In genomic region chr11:65590240-65590738, GRCh38 we compare ENCODE assay signal across 13 cellular contexts. TPM values are rescaled to one million over a fixed set of nuclear protein-coding genes. Genes with fewer than 3 reads are reported as not detected.
DNase-seq lines count a peak whose midpoint lies in the region; ATAC-seq, FAIRE-seq and TF ChIP-seq lines count a peak whose summit lies in the region.
"Had no signal": no experiment of that assay in that cellular context is flagged by ENCODE, and none has a peak within 500 bp of the region (broad histone marks: within the 10 kb centered on the region; RNA-seq: fewer than 3 reads in every experiment).

No MANE protein-coding gene starts in this region.

- H3K36me3 Mint-ChIP-seq in activated CD4-positive, alpha-beta memory T cell treated with anti-CD3 and anti-CD28 coated beads, Interleukin-2, amount 10 ng/mL, durations not matched to agents 7 days and 5 days (ENCODE audit: low read depth): peaks cover 35% of the 10 kb centered on the region
- peaks cover 21% of the 10 kb centered on the region for H3K36me3 Mint-ChIP-seq in activated CD4-positive, alpha-beta memory T cell treated with anti-CD3 and anti-CD28 coated beads for 36 hours
- H3K36me3 Mint-ChIP-seq in stimulated activated naive B cell treated with anti-CD40 and anti-IgM and Interleukin-4, amounts not matched to agents 10 μg/mL and 1 μg/mL and 100 μg/mL, for 72 hours: peaks cover 48 to 70% of the 10 kb centered on the region in 2 donors
- peaks cover 4% of the 10 kb centered on the region; the same call in 1 of the 2 replicates for H3K36me3 Mint-ChIP-seq in HFFc6 (ENCODE audit: low read depth)

- POLR2A ChIA-PET in activated CD4-positive, alpha-beta memory T cell treated with anti-CD3 and anti-CD28 coated beads, Interleukin-2, amount 10 ng/mL, durations not matched to agents 7 days and 5 days (lab: Charles Lee): interaction anchor here (1.1 to 8.9 kb wide), 3 partner anchors 13 to 23 kb away, joined by 5 to 96 read pairs (median 65); partner anchors contain the start of genes EHBP1L1, FAM89B and ZNRD2
- POLR2A ChIA-PET in activated CD4-positive, alpha-beta memory T cell treated with anti-CD3 and anti-CD28 coated beads for 36 hours (lab: Charles Lee): interaction anchor here (5.9 kb wide), 1 partner anchor 14 kb away, joined by 68 read pairs; the partner anchor contains the start of gene EHBP1L1
- POLR2A ChIA-PET in H1 (lab: Charles Lee; ENCODE audit: partially characterized antibody): interaction anchor here (1.0 to 6.8 kb wide), 6 partner anchors 10 to 130 kb away, joined by 3 to 41 read pairs (median 16); partner anchors contain the start of genes EHBP1L1, FAM89B, MAP3K11 and PCNX3

- H4K91ac ChIP-seq in H1 (replicated peaks; ENCODE audit: insufficient read length, low read length): no peak overlapping the region

- H2BK5ac ChIP-seq in H1 (ENCODE audit: low read depth, low read length): no peak overlapping the region

- no peak for FAIRE-seq in H1 (lab: Jason Lieb, UNC)
- FAIRE-seq: TTC549 had no signal

- H2BK15ac ChIP-seq in H1 (ENCODE audit: low read length): peak overlapping the region; percentile 46; the same call in 1 of the 2 replicates

- H3K27ac ChIP-seq in H1 (ENCODE audit: low read depth, low read length): no peak overlapping the region
- H3K27ac ChIP-seq: colonic mucosa, foreskin keratinocyte had no signal

- TF ChIP-seq POLR2A in H1 (IDR thresholded peaks at IDR 0.05; ENCODE audit: control extremely low read depth in 1 of 2, low read depth in 2 of 2, low read length in 2 of 2): no peak

- no peak overlapping the region for H3K18ac ChIP-seq in H1 (ENCODE audit: extremely low read depth, low read length)

- H3K4me1 Mint-ChIP-seq in activated CD4-positive, alpha-beta memory T cell treated with anti-CD3 and anti-CD28 coated beads, Interleukin-2, amount 10 ng/mL, durations not matched to agents 7 days and 5 days: peaks cover 50% of the 10 kb centered on the region
- H3K4me1 Mint-ChIP-seq in activated CD4-positive, alpha-beta memory T cell treated with anti-CD3 and anti-CD28 coated beads for 36 hours (ENCODE audit: low read depth): peaks cover 35% of the 10 kb centered on the region
- peaks cover 43 to 74% of the 10 kb centered on the region in 2 donors for H3K4me1 Mint-ChIP-seq in stimulated activated naive B cell treated with anti-CD40 and anti-IgM and Interleukin-4, amounts not matched to agents 10 μg/mL and 1 μg/mL and 100 μg/mL, for 72 hours
- H3K4me1 Mint-ChIP-seq in HFFc6 (ENCODE audit: low read depth): peaks cover 29% of the 10 kb centered on the region

- no peak for TF ChIP-seq EP300 in H1 (IDR thresholded peaks at IDR 0.05; ENCODE audit: borderline replicate concordance in 1 of 2, low read depth in 2 of 2, low read length in 2 of 2)

- intact Hi-C loops in activated CD4-positive, alpha-beta memory T cell treated with anti-CD3 and anti-CD28 coated beads for 36 hours (cut with micrococcal nuclease): no loop called here

- H3K4me3 ChIP-seq in H1 (ENCODE audit: extremely low read depth in 1 of 4, insufficient read depth in 2 of 4, low read depth in 3 of 4, low read length in 4 of 4) (no peak overlapping the region), HAP-1 (no peak overlapping the region)
- H3K4me3 ChIP-seq: colonic mucosa had no signal

- H4K5ac ChIP-seq in H1 (ENCODE audit: insufficient read length, low read depth, low read length): no peak overlapping the region

- H3K36me3 ChIP-seq in H1 (ENCODE audit: control insufficient read depth in 2 of 4, insufficient read depth in 4 of 4, low read length in 3 of 4): no peaks in the 10 kb centered on the region
- no peaks in the 10 kb centered on the region; the same call in 1 of the 2 replicates for H3K36me3 ChIP-seq in HAP-1 (replicated peaks)
- H3K36me3 ChIP-seq: colonic mucosa had no signal

- CTCF ChIA-PET in activated CD4-positive, alpha-beta memory T cell treated with anti-CD3 and anti-CD28 coated beads, Interleukin-2, amount 10 ng/mL, durations not matched to agents 7 days and 5 days (lab: Charles Lee): interaction anchor here (1.2 to 5.6 kb wide), 3 partner anchors 13 to 49 kb away, joined by 12 to 60 read pairs (median 45); partner anchors contain the start of genes EHBP1L1, FAM89B and ZNRD2
- CTCF ChIA-PET in activated CD4-positive, alpha-beta memory T cell treated with anti-CD3 and anti-CD28 coated beads for 36 hours (lab: Charles Lee): interaction anchor here (0.6 to 10.1 kb wide), 6 partner anchors 12 to 295 kb away, joined by 3 to 126 read pairs (median 35); partner anchors contain the start of genes EHBP1L1, FAM89B and ZNRD2
- CTCF ChIA-PET in H1 (lab: Charles Lee; ENCODE audit: partially characterized antibody): interaction anchor here (0.5 to 14.5 kb wide), 14 partner anchors 12 to 261 kb away, joined by 3 to 227 read pairs (median 5); partner anchors contain the start of genes EHBP1L1, FAM89B, MAP3K11 and PCNX3

- H3K4me1 ChIP-seq in H1 (replicated peaks in 1 of 4; ENCODE audit: control insufficient read depth in 3 of 4, insufficient read depth in 4 of 4, low read length in 3 of 4): peaks cover 3 to 22% (median 10%) of the 10 kb centered on the region in 4 experiments
- H3K4me1 ChIP-seq in HAP-1: no peaks in the 10 kb centered on the region

- H2BK20ac ChIP-seq in H1 (ENCODE audit: low read length): no peak overlapping the region

- no peak overlapping the region for H2AFZ ChIP-seq in H1 (ENCODE audit: low read length)

- no peak for TF ChIP-seq RAD21 in H1 (IDR thresholded peaks at IDR 0.05 in 1 of 2, conservative IDR thresholded peaks at IDR 0.05 in 1 of 2; ENCODE audit: low read depth in 2 of 2, low read length in 2 of 2)

- H3K9me3 ChIP-seq in H1 (ENCODE audit: insufficient read depth in 2 of 2, low read depth in 1 of 2, low read length in 1 of 2) (no peaks in the 10 kb centered on the region), HAP-1 (no peaks in the 10 kb centered on the region)
- H3K9me3 ChIP-seq: colonic mucosa had no signal

- H3K27me3 Mint-ChIP-seq in activated CD4-positive, alpha-beta memory T cell treated with anti-CD3 and anti-CD28 coated beads, Interleukin-2, amount 10 ng/mL, durations not matched to agents 7 days and 5 days: no peaks in the 10 kb centered on the region
- H3K27me3 Mint-ChIP-seq in activated CD4-positive, alpha-beta memory T cell treated with anti-CD3 and anti-CD28 coated beads for 36 hours: no peaks in the 10 kb centered on the region
- H3K27me3 Mint-ChIP-seq in stimulated activated naive B cell treated with anti-CD40 and anti-IgM and Interleukin-4, amounts not matched to agents 10 μg/mL and 1 μg/mL and 100 μg/mL, for 72 hours: no peaks in the 10 kb centered on the region
- peaks cover 2% of the 10 kb centered on the region for H3K27me3 Mint-ChIP-seq in HFFc6 (ENCODE audit: insufficient read depth)
- H3K27me3 Mint-ChIP-seq: activated T-helper 17 cell treated with anti-CD3 and anti-CD28 coated beads, Interleukin-2, amount 50 U/mL, for 72 hours had no signal

- no peak overlapping the region for H3K9ac ChIP-seq in H1 (replicated peaks in 1 of 4; ENCODE audit: extremely low read depth in 1 of 4, low read depth in 3 of 4, low read length in 3 of 4)

- in situ Hi-C loops in HAP-1 (cut with MboI; ENCODE audit: low sequenced_read_pairs): no loop called here

- DNase-seq in activated CD4-positive, alpha-beta memory T cell treated with anti-CD3 and anti-CD28 coated beads, Interleukin-2, amount 10 ng/mL, durations not matched to agents 7 days and 5 days: no peak
- no peak for DNase-seq in activated CD4-positive, alpha-beta memory T cell treated with anti-CD3 and anti-CD28 coated beads for 36 hours
- DNase-seq in NCI-H2171 treated with DMSO at 0.1 percent for 48 hours (lab: John Stamatoyannopoulos, UW) (peak; percentile 62), H1 (ENCODE audit: low read depth in 1 of 2, low spot score in 2 of 2) (no peak), HFFc6 (no peak), HAP-1 (ENCODE audit: low spot score in 2 of 2) (no peak), glomerular visceral epithelial cell (ENCODE audit: extremely low spot score) (no peak)
- DNase-seq in stimulated activated naive B cell treated with anti-CD40 and anti-IgM and Interleukin-4, amounts not matched to agents 10 μg/mL and 1 μg/mL and 100 μg/mL, for 72 hours: no peak
- DNase-seq: colonic mucosa, foreskin keratinocyte, GDM1 had no signal

- no peak overlapping the region for H3K4me2 ChIP-seq in H1 (ENCODE audit: insufficient read depth in 1 of 2, low read depth in 2 of 2, low read length in 2 of 2)

- no peak overlapping the region for H3K23ac ChIP-seq in H1 (ENCODE audit: insufficient read length)

- H3K9me3 Mint-ChIP-seq in activated CD4-positive, alpha-beta memory T cell treated with anti-CD3 and anti-CD28 coated beads, Interleukin-2, amount 10 ng/mL, durations not matched to agents 7 days and 5 days: no peaks in the 10 kb centered on the region
- H3K9me3 Mint-ChIP-seq in activated CD4-positive, alpha-beta memory T cell treated with anti-CD3 and anti-CD28 coated beads for 36 hours: no peaks in the 10 kb centered on the region
- no peaks in the 10 kb centered on the region for H3K9me3 Mint-ChIP-seq in stimulated activated naive B cell treated with anti-CD40 and anti-IgM and Interleukin-4, amounts not matched to agents 10 μg/mL and 1 μg/mL and 100 μg/mL, for 72 hours
- H3K9me3 Mint-ChIP-seq in HFFc6: no peaks in the 10 kb centered on the region
- H3K9me3 Mint-ChIP-seq: activated T-helper 17 cell treated with anti-CD3 and anti-CD28 coated beads, Interleukin-2, amount 50 U/mL, for 72 hours had no signal

- no peak for TF ChIP-seq CTCF in H1 (IDR thresholded peaks at IDR 0.05; ENCODE audit: control extremely low read depth in 1 of 3, insufficient read depth in 1 of 3, low read depth in 1 of 3, low read length in 3 of 3)
- TF ChIP-seq CTCF in HFFc6 (IDR thresholded peaks at IDR 0.05): no peak

- no peaks in the 10 kb centered on the region for H3K79me2 ChIP-seq in H1 (ENCODE audit: control insufficient read depth in 1 of 2, insufficient read depth in 2 of 2, low read length in 2 of 2)

- peaks cover 9% of the 10 kb centered on the region; the same call in 1 of the 2 replicates for H3K23me2 ChIP-seq in H1 (ENCODE audit: low read depth, low read length)

- 92% methylated on average over 7 of the region's 8 CpGs; no CpG with 5 or more reads in 1 of the 2 experiments for WGBS in H1 (ENCODE audit: extremely low coverage in 1 of 2, insufficient coverage in 1 of 2, insufficient read length in 1 of 2, insufficient replicate concordance in 2 of 2, low coverage in 1 of 2, low lambda C conversion rate in 2 of 2, missing lambda C conversion rate in 1 of 2), 2 experiments

- peaks cover 2% of the 10 kb centered on the region in 2 experiments for H4K20me1 ChIP-seq in H1 (replicated peaks in 1 of 2; ENCODE audit: control insufficient read depth in 1 of 2, insufficient read depth in 2 of 2, low read length in 2 of 2)

- ATAC-seq in stimulated activated naive B cell treated with anti-CD40 and anti-IgM and Interleukin-4, amounts not matched to agents 10 μg/mL and 1 μg/mL and 100 μg/mL, for 72 hours (replicated peaks): no peak
- ATAC-seq: activated T-helper 17 cell treated with anti-CD3 and anti-CD28 coated beads, Interleukin-2, amount 50 U/mL, for 72 hours; foreskin keratinocyte had no signal

- no peak overlapping the region for H2BK120ac ChIP-seq in H1 (replicated peaks; ENCODE audit: low read depth, low read length)

- H3K79me1 ChIP-seq in H1 (ENCODE audit: low read depth, low read length): no peaks in the 10 kb centered on the region

- H2AK5ac ChIP-seq in H1 (ENCODE audit: low read depth, low read length): no peak overlapping the region

- no peak overlapping the region for H3K4ac ChIP-seq in H1 (replicated peaks; ENCODE audit: insufficient read length, low read depth, low read length)

- H3K4me3 Mint-ChIP-seq in activated CD4-positive, alpha-beta memory T cell treated with anti-CD3 and anti-CD28 coated beads, Interleukin-2, amount 10 ng/mL, durations not matched to agents 7 days and 5 days: no peak overlapping the region
- no peak overlapping the region for H3K4me3 Mint-ChIP-seq in activated CD4-positive, alpha-beta memory T cell treated with anti-CD3 and anti-CD28 coated beads for 36 hours
- H3K4me3 Mint-ChIP-seq in stimulated activated naive B cell treated with anti-CD40 and anti-IgM and Interleukin-4, amounts not matched to agents 10 μg/mL and 1 μg/mL and 100 μg/mL, for 72 hours: no peak overlapping the region
- no peak overlapping the region for H3K4me3 Mint-ChIP-seq in HFFc6
- H3K4me3 Mint-ChIP-seq: activated T-helper 17 cell treated with anti-CD3 and anti-CD28 coated beads, Interleukin-2, amount 50 U/mL, for 72 hours had no signal

- no peak overlapping the region for H2BK12ac ChIP-seq in H1 (ENCODE audit: low read depth, low read length)

- H3K27me3 ChIP-seq in H1 (replicated peaks in 1 of 4; ENCODE audit: control insufficient read depth in 3 of 4, extremely low read depth in 1 of 4, insufficient read depth in 3 of 4, low read length in 3 of 4) (peaks cover 13 to 41% (median 34%) of the 10 kb centered on the region in 4 experiments), HAP-1 (ENCODE audit: low read depth) (no peaks in the 10 kb centered on the region)
- H3K27me3 ChIP-seq: colonic mucosa, foreskin keratinocyte had no signal

- H4K8ac ChIP-seq in H1 (ENCODE audit: extremely low read depth, insufficient read depth, low read length): peak overlapping the region; percentile 69; the same call in 1 of the 2 replicates

- H3K27ac Mint-ChIP-seq in activated CD4-positive, alpha-beta memory T cell treated with anti-CD3 and anti-CD28 coated beads, Interleukin-2, amount 10 ng/mL, durations not matched to agents 7 days and 5 days: peak overlapping the region; percentile 40
- no peak overlapping the region for H3K27ac Mint-ChIP-seq in activated CD4-positive, alpha-beta memory T cell treated with anti-CD3 and anti-CD28 coated beads for 36 hours
- peak overlapping the region; percentile 76 for H3K27ac Mint-ChIP-seq in stimulated activated naive B cell treated with anti-CD40 and anti-IgM and Interleukin-4, amounts not matched to agents 10 μg/mL and 1 μg/mL and 100 μg/mL, for 72 hours
- H3K27ac Mint-ChIP-seq in HFFc6: no peak overlapping the region
- H3K27ac Mint-ChIP-seq: activated T-helper 17 cell treated with anti-CD3 and anti-CD28 coated beads, Interleukin-2, amount 50 U/mL, for 72 hours had no signal

- no peak overlapping the region for H3K56ac ChIP-seq in H1 (replicated peaks; ENCODE audit: insufficient read length, low read depth, low read length)

- H3K14ac ChIP-seq in H1 (ENCODE audit: insufficient read length): no peak overlapping the region

RNA-seq across cellular contexts. Expression of gene KCNK7, which starts 5.3 kb away (rescaled TPM):
- 1 to 10 TPM in 1 of 2 experiments, under 1 TPM in 1; 0.80 to 1.0 TPM for total RNA-seq in activated CD4-positive, alpha-beta memory T cell treated with anti-CD3 and anti-CD28 coated beads, Interleukin-2, amount 10 ng/mL, durations not matched to agents 7 days and 5 days
- total RNA-seq in activated CD4-positive, alpha-beta memory T cell treated with anti-CD3 and anti-CD28 coated beads for 36 hours: under 1 TPM; 0.29 to 0.31 TPM
- 0.42 and 1.0 TPM in 2 replicates for total RNA-seq in H1 (2021; fragmentation: NEBNext Ultra II Directional; extraction: Animal tissue kit (Norgen Biotek cat#: 25700))
- 0.74 and 1.4 TPM in 2 replicates for polyA plus RNA-seq in H1 (2011; rRNA removed)
- polyA plus RNA-seq in H1 (2011; cell fraction: cytosol; rRNA removed): 0.71 TPM
- 1.4 TPM for polyA plus RNA-seq in H1 (2011; cell fraction: nucleus; rRNA removed)
- polyA plus RNA-seq in H1 (2012, experiment 1 of 2): 0.32 to 1.1 TPM (median 0.65 TPM) in 3 of 4 replicates, not detected in the other
- not detected for polyA plus RNA-seq in H1 (2012, experiment 2 of 2)
- 0.18 TPM for polyA plus RNA-seq in H1 (2013, experiment 1 of 2)
- polyA plus RNA-seq in H1 (2013, experiment 2 of 2): 0.24 TPM
- 0.19 and 0.71 TPM in 2 replicates for polyA minus RNA-seq in H1 (2011; rRNA and poly(A)+ RNA removed)
- not detected for polyA minus RNA-seq in H1 (2011; cell fraction: cytosol; rRNA and poly(A)+ RNA removed)
- 1.1 TPM for polyA minus RNA-seq in H1 (2011; cell fraction: nucleus; rRNA and poly(A)+ RNA removed)
- under 1 TPM in 3 of 6 experiments, not detected in 3; 0.16 to 0.31 (median 0.30) TPM for total RNA-seq in HFFc6 (2021; fragmentation: NEBNext Ultra II Directional; extraction: Animal tissue kit (Norgen Biotek cat#: 25700))

RNA-seq across cellular contexts. Expression of gene EHBP1L1, which starts 14.4 kb away (rescaled TPM):
- 100 to 1,000 TPM; 118 to 119 TPM for total RNA-seq in activated CD4-positive, alpha-beta memory T cell treated with anti-CD3 and anti-CD28 coated beads, Interleukin-2, amount 10 ng/mL, durations not matched to agents 7 days and 5 days
- 100 to 1,000 TPM; 137 to 141 TPM for total RNA-seq in activated CD4-positive, alpha-beta memory T cell treated with anti-CD3 and anti-CD28 coated beads for 36 hours
- total RNA-seq in H1 (2021; fragmentation: NEBNext Ultra II Directional; extraction: Animal tissue kit (Norgen Biotek cat#: 25700)): 6.6 and 7.9 TPM in 2 replicates
- 4.3 and 6.2 TPM in 2 replicates for polyA plus RNA-seq in H1 (2011; rRNA removed)
- 7.3 TPM for polyA plus RNA-seq in H1 (2011; cell fraction: cytosol; rRNA removed)
- polyA plus RNA-seq in H1 (2011; cell fraction: nucleus; rRNA removed): 21.8 TPM
- 4.6 to 6.7 TPM (median 5.1 TPM) in 4 replicates for polyA plus RNA-seq in H1 (2012, experiment 1 of 2)
- 1.2 TPM for polyA plus RNA-seq in H1 (2012, experiment 2 of 2)
- 6.2 TPM for polyA plus RNA-seq in H1 (2013, experiment 1 of 2)
- 5.6 TPM for polyA plus RNA-seq in H1 (2013, experiment 2 of 2)
- polyA minus RNA-seq in H1 (2011; rRNA and poly(A)+ RNA removed): 1.8 and 1.9 TPM in 2 replicates
- 3.4 TPM for polyA minus RNA-seq in H1 (2011; cell fraction: cytosol; rRNA and poly(A)+ RNA removed)
- 3.8 TPM for polyA minus RNA-seq in H1 (2011; cell fraction: nucleus; rRNA and poly(A)+ RNA removed)
- 10 to 100 TPM; 47.5 to 69.3 (median 61.3) TPM for total RNA-seq in HFFc6 (2021; fragmentation: NEBNext Ultra II Directional; extraction: Animal tissue kit (Norgen Biotek cat#: 25700))

RNA-seq across cellular contexts. Expression of gene FAM89B, which starts 18.0 kb away (rescaled TPM):
- 10 to 100 TPM; 45.6 to 48.0 TPM for total RNA-seq in activated CD4-positive, alpha-beta memory T cell treated with anti-CD3 and anti-CD28 coated beads, Interleukin-2, amount 10 ng/mL, durations not matched to agents 7 days and 5 days
- 10 to 100 TPM; 25.3 to 28.3 TPM for total RNA-seq in activated CD4-positive, alpha-beta memory T cell treated with anti-CD3 and anti-CD28 coated beads for 36 hours
- 15.8 and 17.6 TPM in 2 replicates for total RNA-seq in H1 (2021; fragmentation: NEBNext Ultra II Directional; extraction: Animal tissue kit (Norgen Biotek cat#: 25700))
- polyA plus RNA-seq in H1 (2011; rRNA removed): 32.4 and 39.2 TPM in 2 replicates
- polyA plus RNA-seq in H1 (2011; cell fraction: cytosol; rRNA removed): 21.2 TPM
- 30.1 TPM for polyA plus RNA-seq in H1 (2011; cell fraction: nucleus; rRNA removed)
- 11.0 to 14.3 TPM (median 11.7 TPM) in 4 replicates for polyA plus RNA-seq in H1 (2012, experiment 1 of 2)
- 14.5 TPM for polyA plus RNA-seq in H1 (2012, experiment 2 of 2)
- polyA plus RNA-seq in H1 (2013, experiment 1 of 2): 16.9 TPM
- 17.1 TPM for polyA plus RNA-seq in H1 (2013, experiment 2 of 2)
- polyA minus RNA-seq in H1 (2011; rRNA and poly(A)+ RNA removed): 5.8 and 6.0 TPM in 2 replicates
- 6.2 TPM for polyA minus RNA-seq in H1 (2011; cell fraction: cytosol; rRNA and poly(A)+ RNA removed)
- 17.7 TPM for polyA minus RNA-seq in H1 (2011; cell fraction: nucleus; rRNA and poly(A)+ RNA removed)
- total RNA-seq in HFFc6 (2021; fragmentation: NEBNext Ultra II Directional; extraction: Animal tissue kit (Norgen Biotek cat#: 25700)): 10 to 100 TPM; 40.9 to 52.8 (median 43.7) TPM

RNA-seq across cellular contexts. Expression of gene ZNRD2, which starts 20.0 kb away (rescaled TPM):
- total RNA-seq in activated CD4-positive, alpha-beta memory T cell treated with anti-CD3 and anti-CD28 coated beads, Interleukin-2, amount 10 ng/mL, durations not matched to agents 7 days and 5 days: 10 to 100 TPM; 25.3 to 27.8 TPM
- total RNA-seq in activated CD4-positive, alpha-beta memory T cell treated with anti-CD3 and anti-CD28 coated beads for 36 hours: 10 to 100 TPM; 48.1 to 51.1 TPM
- total RNA-seq in H1 (2021; fragmentation: NEBNext Ultra II Directional; extraction: Animal tissue kit (Norgen Biotek cat#: 25700)): 53.4 and 56.1 TPM in 2 replicates
- polyA plus RNA-seq in H1 (2011; rRNA removed): 125 and 148 TPM in 2 replicates
- polyA plus RNA-seq in H1 (2011; cell fraction: cytosol; rRNA removed): 91.1 TPM
- 91.2 TPM for polyA plus RNA-seq in H1 (2011; cell fraction: nucleus; rRNA removed)
- polyA plus RNA-seq in H1 (2012, experiment 1 of 2): 84.9 to 91.1 TPM (median 88.1 TPM) in 4 replicates
- polyA plus RNA-seq in H1 (2012, experiment 2 of 2): 128 TPM
- 85.3 TPM for polyA plus RNA-seq in H1 (2013, experiment 1 of 2)
- polyA plus RNA-seq in H1 (2013, experiment 2 of 2): 89.8 TPM
- 11.7 and 17.5 TPM in 2 replicates for polyA minus RNA-seq in H1 (2011; rRNA and poly(A)+ RNA removed)
- polyA minus RNA-seq in H1 (2011; cell fraction: cytosol; rRNA and poly(A)+ RNA removed): 25.8 TPM
- 52.9 TPM for polyA minus RNA-seq in H1 (2011; cell fraction: nucleus; rRNA and poly(A)+ RNA removed)
- total RNA-seq in HFFc6 (2021; fragmentation: NEBNext Ultra II Directional; extraction: Animal tissue kit (Norgen Biotek cat#: 25700)): 10 to 100 TPM; 57.7 to 72.0 (median 64.3) TPM

RNA-seq across cellular contexts. Expression of gene MAP3K11, which starts 23.7 kb away (rescaled TPM):
- 10 to 100 TPM; 67.2 to 71.8 TPM for total RNA-seq in activated CD4-positive, alpha-beta memory T cell treated with anti-CD3 and anti-CD28 coated beads, Interleukin-2, amount 10 ng/mL, durations not matched to agents 7 days and 5 days
- total RNA-seq in activated CD4-positive, alpha-beta memory T cell treated with anti-CD3 and anti-CD28 coated beads for 36 hours: 10 to 100 TPM; 56.7 to 62.6 TPM
- total RNA-seq in H1 (2021; fragmentation: NEBNext Ultra II Directional; extraction: Animal tissue kit (Norgen Biotek cat#: 25700)): 44.6 and 48.4 TPM in 2 replicates
- 30.3 and 45.8 TPM in 2 replicates for polyA plus RNA-seq in H1 (2011; rRNA removed)
- polyA plus RNA-seq in H1 (2011; cell fraction: cytosol; rRNA removed): 27.4 TPM
- 44.3 TPM for polyA plus RNA-seq in H1 (2011; cell fraction: nucleus; rRNA removed)
- polyA plus RNA-seq in H1 (2012, experiment 1 of 2): 33.6 to 39.5 TPM (median 37.5 TPM) in 4 replicates
- 31.2 TPM for polyA plus RNA-seq in H1 (2012, experiment 2 of 2)
- polyA plus RNA-seq in H1 (2013, experiment 1 of 2): 28.0 TPM
- 25.0 TPM for polyA plus RNA-seq in H1 (2013, experiment 2 of 2)
- 17.7 and 26.1 TPM in 2 replicates for polyA minus RNA-seq in H1 (2011; rRNA and poly(A)+ RNA removed)
- polyA minus RNA-seq in H1 (2011; cell fraction: cytosol; rRNA and poly(A)+ RNA removed): 28.2 TPM
- polyA minus RNA-seq in H1 (2011; cell fraction: nucleus; rRNA and poly(A)+ RNA removed): 39.8 TPM
- total RNA-seq in HFFc6 (2021; fragmentation: NEBNext Ultra II Directional; extraction: Animal tissue kit (Norgen Biotek cat#: 25700)): 10 to 100 TPM; 42.1 to 51.1 (median 46.5) TPM

Comparison
In these comparisons a context has a peak if more than half of its experiments do, and no peak if none do; other contexts are left out.
1. H3K27ac Mint-ChIP-seq: peak in activated CD4-positive, alpha-beta memory T cell treated with anti-CD3 and anti-CD28 coated beads, Interleukin-2, amount 10 ng/mL, durations not matched to agents 7 days and 5 days (single experiment) and stimulated activated naive B cell treated with anti-CD40 and anti-IgM and Interleukin-4, amounts not matched to agents 10 μg/mL and 1 μg/mL and 100 μg/mL, for 72 hours (single experiment); none in activated CD4-positive, alpha-beta memory T cell treated with anti-CD3 and anti-CD28 coated beads for 36 hours (single experiment) and HFFc6 (single experiment).